In genomic region chr4:173360587-173361221, GRCh38 we compare ENCODE assay signal across 9 cellular contexts. TPM values are rescaled to one million over a fixed set of nuclear protein-coding genes. Genes with fewer than 3 reads are reported as not detected.
DNase-seq lines count a peak whose midpoint lies in the region; ATAC-seq, FAIRE-seq and TF ChIP-seq lines count a peak whose summit lies in the region.
"Had no signal": no experiment of that assay in that cellular context is flagged by ENCODE, and none has a peak within 500 bp of the region (broad histone marks: within the 10 kb centered on the region; RNA-seq: fewer than 3 reads in every experiment).

No MANE protein-coding gene starts in this region.

- H3K4me3 ChIP-seq in astrocyte (ENCODE audit: insufficient read depth, low read depth, low read length): no peak overlapping the region
- no peak overlapping the region for H3K4me3 ChIP-seq in mesenchymal stem cell (ENCODE audit: insufficient read depth in 1 of 2, low read depth in 1 of 2, low read length in 2 of 2)
- H3K4me3 ChIP-seq: SJSA1 had no signal

- H3K27me3 ChIP-seq in astrocyte (ENCODE audit: insufficient read depth, low read length): no peaks in the 10 kb centered on the region
- no peaks in the 10 kb centered on the region for H3K27me3 ChIP-seq in mesenchymal stem cell (ENCODE audit: control insufficient read depth in 1 of 2, insufficient read depth in 1 of 2, low read length in 2 of 2)
- H3K27me3 ChIP-seq: SJSA1 had no signal

- no peak overlapping the region for H3K9ac ChIP-seq in astrocyte (ENCODE audit: low read length)
- H3K9ac ChIP-seq in mesenchymal stem cell (ENCODE audit: low read length): peak overlapping the region; percentile 12

- no peak overlapping the region for H3K23ac ChIP-seq in mesenchymal stem cell (ENCODE audit: low read length in 2 of 2)

- H3K79me2 ChIP-seq in astrocyte (ENCODE audit: insufficient read depth, low read length): no peaks in the 10 kb centered on the region

- H3K36me3 Mint-ChIP-seq in astrocyte (ENCODE audit: low read depth, unreplicated experiment): no peaks in the 10 kb centered on the region

- no peaks in the 10 kb centered on the region for H3K9me3 Mint-ChIP-seq in astrocyte (ENCODE audit: unreplicated experiment)

- H2AFZ ChIP-seq in astrocyte (ENCODE audit: low read depth, low read length): no peak overlapping the region
- no peak overlapping the region for H2AFZ ChIP-seq in mesenchymal stem cell (ENCODE audit: low read depth, low read length)

- no peak overlapping the region for H3K27ac ChIP-seq in astrocyte (ENCODE audit: low read depth, low read length)
- H3K27ac ChIP-seq in mesenchymal stem cell (ENCODE audit: low read length, poor library complexity, severe bottlenecking): no peak overlapping the region
- H3K27ac ChIP-seq: SJSA1 had no signal

- no peak overlapping the region for H3K14ac ChIP-seq in mesenchymal stem cell (ENCODE audit: low read length in 2 of 2)

- H2BK120ac ChIP-seq in mesenchymal stem cell (ENCODE audit: low read depth, low read length): no peak overlapping the region

- no peak overlapping the region for H2AK5ac ChIP-seq in mesenchymal stem cell (ENCODE audit: low read length, severe bottlenecking)

- H3K9me3 ChIP-seq in astrocyte (ENCODE audit: insufficient read depth, low read depth, low read length): no peaks in the 10 kb centered on the region
- H3K9me3 ChIP-seq in mesenchymal stem cell (ENCODE audit: control insufficient read depth, low read length): no peaks in the 10 kb centered on the region
- H3K9me3 ChIP-seq: SJSA1 had no signal

- ATAC-seq in HG02938 (IDR thresholded peaks at IDR 0.05; ENCODE audit: unreplicated experiment): peak; percentile 49

- no peak overlapping the region for H3K18ac ChIP-seq in mesenchymal stem cell (ENCODE audit: low read depth in 1 of 2, low read length in 2 of 2)

- H2BK15ac ChIP-seq in mesenchymal stem cell (ENCODE audit: low read depth, poor library complexity, severe bottlenecking): no peak overlapping the region

- no peaks in the 10 kb centered on the region for H3K27me3 Mint-ChIP-seq in astrocyte (ENCODE audit: low read depth, unreplicated experiment)

- H3K27ac Mint-ChIP-seq in astrocyte (ENCODE audit: unreplicated experiment): no peak overlapping the region

- no peak overlapping the region for H3K4ac ChIP-seq in mesenchymal stem cell (ENCODE audit: low read depth in 1 of 2, low read length in 2 of 2)

- DNase-seq in D341Med (ENCODE audit: low spot score) (peak; percentile 37), astrocyte (ENCODE audit: low read depth) (no peak), mesenchymal stem cell (peak; percentile 27), NCI-H2171 treated with DMSO at 0.1 percent for 48 hours (lab: John Stamatoyannopoulos, UW) (no peak), NCI-H2029 (lab: John Stamatoyannopoulos, UW) (no peak), NCI-H510A treated with DMSO at 0.1 percent for 48 hours (lab: John Stamatoyannopoulos, UW) (no peak)
- DNase-seq in stimulated activated CD4-positive, alpha-beta T cell treated with anti-CD3 and anti-CD28 coated beads, Interleukin-4, amount 100 ng/mL, for 24 hours: no peak

- no peaks in the 10 kb centered on the region for H3K4me1 ChIP-seq in astrocyte (ENCODE audit: insufficient read depth, low read length)
- H3K4me1 ChIP-seq in mesenchymal stem cell (ENCODE audit: control insufficient read depth, insufficient read depth, low read depth, low read length): peaks cover 1% of the 10 kb centered on the region
- H3K4me1 ChIP-seq: SJSA1 had no signal

- peak; percentile 17 for TF ChIP-seq CTCF in astrocyte (IDR thresholded peaks at IDR 0.05; ENCODE audit: insufficient read depth, low read depth, low read length)

- WGBS in mesenchymal stem cell: 71% methylated on average over 3 of the region's 5 CpGs

- H2BK12ac ChIP-seq in mesenchymal stem cell (ENCODE audit: low read length in 2 of 2): no peak overlapping the region

- FAIRE-seq in astrocyte (lab: Jason Lieb, UNC): no peak

- H4K91ac ChIP-seq in mesenchymal stem cell (ENCODE audit: low read length): no peak overlapping the region

- H3K4me3 Mint-ChIP-seq in astrocyte (ENCODE audit: unreplicated experiment): no peak overlapping the region

- no peak overlapping the region for H2BK5ac ChIP-seq in mesenchymal stem cell (ENCODE audit: low read depth, low read length, poor library complexity, severe bottlenecking)

- no peaks in the 10 kb centered on the region for H4K20me1 ChIP-seq in astrocyte (ENCODE audit: insufficient read depth, low read length)

- peaks cover 2% of the 10 kb centered on the region for H3K79me1 ChIP-seq in mesenchymal stem cell (replicated peaks; ENCODE audit: low read length, poor library complexity, severe bottlenecking)

- H3K4me1 Mint-ChIP-seq in astrocyte (ENCODE audit: low read depth, unreplicated experiment): no peaks in the 10 kb centered on the region

- H4K8ac ChIP-seq in mesenchymal stem cell (ENCODE audit: low read length): no peak overlapping the region

- H3K4me2 ChIP-seq in astrocyte (ENCODE audit: low read length) (no peak overlapping the region), mesenchymal stem cell (ENCODE audit: low read length, poor library complexity, severe bottlenecking) (no peak overlapping the region)

- H3K36me3 ChIP-seq in astrocyte (ENCODE audit: insufficient read depth, low read length): no peaks in the 10 kb centered on the region
- no peaks in the 10 kb centered on the region for H3K36me3 ChIP-seq in mesenchymal stem cell (ENCODE audit: control insufficient read depth in 1 of 2, insufficient read depth in 2 of 2, low read depth in 1 of 2, low read length in 2 of 2)
- H3K36me3 ChIP-seq: SJSA1 had no signal

RNA-seq across cellular contexts. Expression of gene SAP30, which starts 10.1 kb away (rescaled TPM):
- 8.8 and 9.4 TPM in 2 replicates for total RNA-seq in astrocyte
- polyA plus RNA-seq in mesenchymal stem cell (2013, experiment 1 of 2): 8.2 TPM
- 9.6 TPM for polyA plus RNA-seq in mesenchymal stem cell (2013, experiment 2 of 2)

RNA-seq across cellular contexts. Expression of gene HMGB2, which starts 26.5 kb away (rescaled TPM):
- total RNA-seq in astrocyte: 12.3 and 18.3 TPM in 2 replicates
- polyA plus RNA-seq in mesenchymal stem cell (2013, experiment 1 of 2): 27.3 TPM
- polyA plus RNA-seq in mesenchymal stem cell (2013, experiment 2 of 2): 28.6 TPM

RNA-seq across cellular contexts. Expression of gene SCRG1, which starts 38.2 kb away (rescaled TPM):
- 4.3 and 7.3 TPM in 2 replicates for total RNA-seq in astrocyte
- polyA plus RNA-seq in mesenchymal stem cell (2013, experiment 1 of 2): 0.32 TPM
- polyA plus RNA-seq in mesenchymal stem cell (2013, experiment 2 of 2): 0.34 TPM
- total RNA-seq: SJSA1 had no signal

Comparison
In these comparisons a context has a peak if more than half of its experiments do, and no peak if none do; other contexts are left out.
1. DNase-seq: peak in D341Med (single experiment) and mesenchymal stem cell (single experiment); none in astrocyte (single experiment), NCI-H2171 treated with DMSO at 0.1 percent for 48 hours (single experiment), stimulated activated CD4-positive, alpha-beta T cell treated with anti-CD3 and anti-CD28 coated beads, Interleukin-4, amount 100 ng/mL, for 24 hours (single experiment), NCI-H2029 (single experiment) and NCI-H510A treated with DMSO at 0.1 percent for 48 hours (single experiment).